Comparison of ENCODE assay signal across 8 cellular contexts in the genomic region with DNA sequence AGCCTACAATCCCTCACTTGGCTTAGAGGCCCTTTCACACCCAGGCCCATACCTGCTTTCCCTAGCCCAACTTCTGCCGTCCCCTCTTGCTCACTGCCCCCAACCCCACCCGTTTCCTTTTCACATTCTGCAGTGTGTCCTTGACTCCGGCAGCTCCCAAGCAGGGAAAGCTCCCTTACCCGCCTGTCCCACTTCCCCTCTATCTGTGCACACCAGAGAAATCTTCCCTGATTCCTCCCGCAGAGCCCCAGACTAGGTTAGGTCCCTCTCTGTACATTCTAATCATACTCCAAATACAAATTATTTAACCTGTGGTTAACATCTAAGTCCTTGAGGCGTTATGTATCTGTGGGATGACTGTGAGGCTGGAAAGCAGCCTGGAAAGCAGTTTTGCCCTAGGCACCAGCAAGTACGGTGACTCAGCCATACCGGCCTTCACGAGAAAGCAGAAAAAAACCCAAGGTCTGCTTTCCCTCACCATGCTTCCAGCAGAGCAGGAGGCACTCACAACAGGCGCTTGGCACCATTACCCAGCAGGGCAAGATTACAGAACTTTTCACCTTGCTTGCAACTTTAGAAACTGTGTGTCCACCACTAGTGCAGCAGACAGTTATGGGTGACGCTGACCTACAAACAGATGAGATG. TPM values are rescaled to one million over a fixed set of nuclear protein-coding genes. Genes with fewer than 3 reads are reported as not detected.
A peak's percentile ranks its signal among the peaks of the same experiment; 100 is the strongest.
DNase-seq lines count a peak whose midpoint lies in the region; ATAC-seq lines count a peak whose summit lies in the region.

No MANE protein-coding gene starts in this region.

- POLR2A ChIA-PET in CD4-positive, alpha-beta memory T cell (lab: Charles Lee; ENCODE audit: partially characterized antibody), result interaction anchor here (0.7 to 3.1 kb wide), 7 partner anchors 10 to 34 kb away, joined by 3 to 15 read pairs (median 5); partner anchors contain the start of gene ELOVL5

- H3K27me3 Mint-ChIP-seq in CD4-positive, alpha-beta memory T cell, result no peaks in the 10 kb centered on the region

- H3K27ac ChIP-seq in CD4-positive, alpha-beta memory T cell (ENCODE audit: low read depth, low read length), result no peak overlapping the region

- ATAC-seq in GM18868 (IDR thresholded peaks at IDR 0.05; ENCODE audit: unreplicated experiment) (no peak), GM18502 (IDR thresholded peaks at IDR 0.05; ENCODE audit: poor library complexity, unreplicated experiment) (no peak), GM18517 (IDR thresholded peaks at IDR 0.05; ENCODE audit: unreplicated experiment) (no peak)

- no peak overlapping the region for H3K4me3 ChIP-seq in CD4-positive, alpha-beta memory T cell (ENCODE audit: low read length in 2 of 2)

- H3K4me1 Mint-ChIP-seq in CD4-positive, alpha-beta memory T cell, result peaks cover 63 to 83% (median 72%) of the 10 kb centered on the region in 4 donors

- H3K4me3 Mint-ChIP-seq in CD4-positive, alpha-beta memory T cell, result peak overlapping the region in 3 of 8 donors; percentile 23 to 52 (median 40)

- peaks cover 0 to 3% (median 0%) of the 10 kb centered on the region in 8 donors for H3K9me3 Mint-ChIP-seq in CD4-positive, alpha-beta memory T cell

- H3K27me3 ChIP-seq in CD4-positive, alpha-beta memory T cell (ENCODE audit: insufficient read depth, low read length), result no peaks in the 10 kb centered on the region

- DNase-seq in CD4-positive, alpha-beta memory T cell, result no peak
- DNase-seq in NCI-H446 treated with DMSO at 0.1 percent for 48 hours (lab: John Stamatoyannopoulos, UW) (peak; percentile 53), epidermal melanocyte (ENCODE audit: insufficient read length, low spot score) (peak; percentile 50), occipital lobe (lab: John Stamatoyannopoulos, UW) (peak; percentile 20), germinal center (ENCODE audit: low spot score) (no peak)

- no peaks in the 10 kb centered on the region for H3K36me3 ChIP-seq in CD4-positive, alpha-beta memory T cell (ENCODE audit: insufficient read depth, low read length)

- peaks cover 12 to 25% of the 10 kb centered on the region in 2 donors for H3K36me3 Mint-ChIP-seq in CD4-positive, alpha-beta memory T cell

- intact Hi-C loops in CD4-positive, alpha-beta memory T cell (cut with micrococcal nuclease), result no loop called here

- H3K9me3 ChIP-seq in CD4-positive, alpha-beta memory T cell (ENCODE audit: control insufficient read depth in 1 of 2, low read length in 2 of 2), result no peaks in the 10 kb centered on the region

- H3K4me1 ChIP-seq in CD4-positive, alpha-beta memory T cell (ENCODE audit: insufficient read depth, low read length), result peaks cover 86% of the 10 kb centered on the region

- peak overlapping the region; percentile 37 to 85 (median 75) for H3K27ac Mint-ChIP-seq in CD4-positive, alpha-beta memory T cell

- CTCF ChIA-PET in CD4-positive, alpha-beta memory T cell (lab: Charles Lee; ENCODE audit: partially characterized antibody), result no interaction called here

RNA-seq across cellular contexts. Expression of gene ELOVL5, which starts 22.3 kb away (rescaled TPM):
- 100 to 1,000 TPM; 108 to 111 TPM for total RNA-seq in CD4-positive, alpha-beta memory T cell
- polyA plus RNA-seq in CD4-positive, alpha-beta memory T cell, result 100 to 1,000 TPM; 108 to 125 TPM
- 54.1 TPM for total RNA-seq in occipital lobe

Comparison
In these comparisons a context has a peak if more than half of its experiments do, and no peak if none do; other contexts are left out.
1. DNase-seq: peak in NCI-H446 treated with DMSO at 0.1 percent for 48 hours (single experiment), epidermal melanocyte (single experiment) and occipital lobe (single experiment); none in CD4-positive, alpha-beta memory T cell (0 of 5) and germinal center (single experiment).